ENCODE assay signal across 24 cellular contexts in genomic region chr20:25142435-25142834, GRCh38.
"Had no signal": no experiment of that assay in that cellular context is flagged by ENCODE, and none has a peak within 500 bp of the region (broad histone marks: within the 10 kb centered on the region; RNA-seq: fewer than 3 reads in every experiment).

No MANE protein-coding gene starts in this region.

- H3K27me3 ChIP-seq: colonic mucosa had no signal

- H3K9me3 ChIP-seq: colonic mucosa, esophagus squamous epithelium, gastrocnemius medialis, gastroesophageal sphincter, heart left ventricle, heart right ventricle had no signal

- H3K4me3 ChIP-seq: colonic mucosa, coronary artery, dorsolateral prefrontal cortex, esophagus squamous epithelium, gastrocnemius medialis, gastroesophageal sphincter, heart left ventricle, heart right ventricle had no signal

- ATAC-seq: effector memory CD8-positive, alpha-beta T cell; esophagus mucosa; foreskin keratinocyte; gastrocnemius medialis; gastroesophageal sphincter; heart left ventricle; heart right ventricle had no signal

- H3K4me1 ChIP-seq: colonic mucosa, esophagus squamous epithelium, gastrocnemius medialis, gastroesophageal sphincter, heart left ventricle, heart right ventricle had no signal

- H3K27ac ChIP-seq: colonic mucosa, coronary artery, dorsolateral prefrontal cortex, epithelial cell of prostate, esophagus squamous epithelium, foreskin keratinocyte, gastrocnemius medialis, gastroesophageal sphincter, heart left ventricle, heart right ventricle had no signal

- DNase-seq: colonic mucosa; cortex of kidney; dermis blood vessel endothelial cell; dorsolateral prefrontal cortex; effector CD4-positive, alpha-beta T cell; effector CD8-positive, alpha-beta T cell; effector memory CD4-positive, alpha-beta T cell; effector memory CD8-positive, alpha-beta T cell; endodermal cell; erythroblast; esophagus squamous epithelium; foreskin fibroblast; foreskin keratinocyte; foreskin melanocyte; gastrocnemius medialis; glutamatergic neuron; head of caudate nucleus; heart left ventricle; heart right ventricle had no signal

- H3K4me3 Mint-ChIP-seq: dendritic cell treated with granulocyte-macrophage colony-stimulating factor and Interleukin-4, amounts not matched to agents 40 ng/mL and 50 ng/mL, for 4 days; effector memory CD8-positive, alpha-beta T cell; endodermal cell had no signal

- H3K36me3 ChIP-seq: colonic mucosa, esophagus squamous epithelium, gastrocnemius medialis, gastroesophageal sphincter, heart left ventricle, heart right ventricle had no signal

- H3K4me1 Mint-ChIP-seq: endodermal cell had no signal

- H3K9me3 Mint-ChIP-seq: dendritic cell treated with granulocyte-macrophage colony-stimulating factor and Interleukin-4, amounts not matched to agents 40 ng/mL and 50 ng/mL, for 4 days; effector memory CD8-positive, alpha-beta T cell; endodermal cell had no signal

- H3K27ac Mint-ChIP-seq: dendritic cell treated with granulocyte-macrophage colony-stimulating factor and Interleukin-4, amounts not matched to agents 40 ng/mL and 50 ng/mL, for 4 days; effector memory CD8-positive, alpha-beta T cell; endodermal cell had no signal
